In the genomic region with DNA sequence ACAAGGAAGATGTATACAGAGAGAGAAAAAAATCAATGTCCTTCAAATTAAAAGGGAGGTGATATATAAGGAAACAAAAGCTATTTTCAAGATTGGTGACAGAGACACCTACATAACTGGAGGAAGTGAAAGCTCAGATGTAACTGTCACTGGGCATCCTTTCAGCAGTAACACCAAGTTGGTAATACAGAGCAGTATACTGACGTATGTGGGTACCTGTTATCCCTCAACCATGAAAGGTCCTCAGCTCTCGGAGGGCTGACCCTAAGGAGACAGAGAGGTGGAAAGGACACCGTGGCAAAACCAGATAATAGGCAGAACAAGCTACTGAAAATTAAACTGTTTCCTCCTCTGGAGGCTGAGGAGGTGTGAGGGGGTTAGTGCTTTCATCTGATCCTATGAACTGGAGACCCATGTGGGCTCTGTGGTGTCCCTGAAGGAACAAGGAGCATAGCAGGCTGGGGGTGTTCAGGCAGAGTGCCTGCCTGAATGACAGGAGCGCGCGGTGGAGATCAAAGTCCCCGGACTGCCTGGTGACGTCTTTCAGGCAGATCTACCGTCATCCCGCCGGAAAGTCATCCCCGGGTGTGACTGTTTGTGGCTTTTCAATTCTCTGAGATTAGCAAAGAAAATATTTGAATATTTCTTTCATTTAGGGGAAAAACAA, we compare ENCODE assay signal across 19 cellular contexts.
DNase-seq lines count a peak whose midpoint lies in the region; ATAC-seq and TF ChIP-seq lines count a peak whose summit lies in the region.
"Had no signal": no experiment of that assay in that cellular context is flagged by ENCODE, and none has a peak within 500 bp of the region (broad histone marks: within the 10 kb centered on the region; RNA-seq: fewer than 3 reads in every experiment).

No MANE protein-coding gene starts in this region.

- no peak for TF ChIP-seq CTCF in esophagus muscularis mucosa (IDR thresholded peaks at IDR 0.05)

- DNase-seq in stimulated activated naive CD8-positive, alpha-beta T cell treated with anti-CD3 and anti-CD28 coated beads, Interleukin-15, amount 100 ng/mL, for 72 hours = no peak
- DNase-seq in stimulated activated naive CD8-positive, alpha-beta T cell treated with anti-CD3 and anti-CD28 coated beads, Interleukin-15, Interleukin-2, amounts not matched to agents 100 U/mL and 50 U/mL, for 24 hours = no peak
- peak; percentile 74 for DNase-seq in esophagus muscularis mucosa (ENCODE audit: extremely low spot score)
- no peak for DNase-seq in activated naive CD4-positive, alpha-beta T cell treated with anti-CD3 and anti-CD28 coated beads, Interleukin-2, amount 50 U/mL, for 72 hours (ENCODE audit: low spot score in 2 of 2)
- DNase-seq in cerebellar nuclear complex (lab: John Stamatoyannopoulos, UW) = no peak
- DNase-seq in GF-D8 (lab: John Stamatoyannopoulos, UW) = no peak
- no peak for DNase-seq in epidermal melanocyte (ENCODE audit: insufficient read length, low spot score)
- DNase-seq: activated gamma-delta T cell treated with Interleukin-2 at 50 U/mL for 16 hours; anterior cingulate cortex; midbrain; NCI-H2107; occipital lobe; stimulated activated CD4-positive, alpha-beta T cell treated with anti-CD3 and anti-CD28 coated beads, Interleukin-4, amount 100 ng/mL, for 24 hours; T-cell; upper lobe of right lung had no signal

- H3K36me3 ChIP-seq in esophagus muscularis mucosa = no peaks in the 10 kb centered on the region
- H3K36me3 ChIP-seq: upper lobe of right lung had no signal

- H3K27me3 ChIP-seq in esophagus muscularis mucosa = peaks cover 0 to 8% (median 0%) of the 10 kb centered on the region in 4 donors
- H3K27me3 ChIP-seq: upper lobe of right lung had no signal

- H3K4me1 Mint-ChIP-seq in stimulated activated naive CD8-positive, alpha-beta T cell treated with anti-CD3 and anti-CD28 coated beads, Interleukin-15, amount 100 ng/mL, for 72 hours = peaks cover 7% of the 10 kb centered on the region
- H3K4me1 Mint-ChIP-seq: GM23338, T-cell, WTC11 had no signal

- ATAC-seq in stimulated activated naive CD8-positive, alpha-beta T cell treated with anti-CD3 and anti-CD28 coated beads, Interleukin-15, amount 100 ng/mL, for 72 hours = peak; percentile 42
- ATAC-seq in stimulated activated naive CD8-positive, alpha-beta T cell treated with anti-CD3 and anti-CD28 coated beads, Interleukin-15, Interleukin-2, amounts not matched to agents 100 U/mL and 50 U/mL, for 24 hours = no peak
- peak; percentile 54 for ATAC-seq in HG03469 (IDR thresholded peaks at IDR 0.05; ENCODE audit: unreplicated experiment)
- ATAC-seq in activated naive CD4-positive, alpha-beta T cell treated with anti-CD3 and anti-CD28 coated beads, Interleukin-2, amount 50 U/mL, for 72 hours = no peak
- ATAC-seq: GM23338, T-cell, upper lobe of right lung, WTC11 had no signal

- WGBS in esophagus muscularis mucosa = 74% methylated on average over 12 of the region's 12 CpGs

- no peaks in the 10 kb centered on the region for H3K9me3 ChIP-seq in esophagus muscularis mucosa
- H3K9me3 ChIP-seq: upper lobe of right lung had no signal

- no peak overlapping the region for H3K4me3 Mint-ChIP-seq in stimulated activated naive CD8-positive, alpha-beta T cell treated with anti-CD3 and anti-CD28 coated beads, Interleukin-15, amount 100 ng/mL, for 72 hours
- H3K4me3 Mint-ChIP-seq: GM23338, T-cell, WTC11 had no signal

- no peak overlapping the region for H3K4me3 ChIP-seq in esophagus muscularis mucosa
- H3K4me3 ChIP-seq: GM23338, upper lobe of right lung had no signal

- no peak for TF ChIP-seq POLR2A in esophagus muscularis mucosa (IDR thresholded peaks at IDR 0.05; ENCODE audit: low read depth)

- no peak for TF ChIP-seq EP300 in esophagus muscularis mucosa (IDR thresholded peaks at IDR 0.05)

- H3K36me3 Mint-ChIP-seq in activated naive CD4-positive, alpha-beta T cell treated with anti-CD3 and anti-CD28 coated beads, Interleukin-2, amount 50 U/mL, for 72 hours = no peaks in the 10 kb centered on the region
- H3K36me3 Mint-ChIP-seq: T-cell, WTC11 had no signal

- no peaks in the 10 kb centered on the region for H3K4me1 ChIP-seq in esophagus muscularis mucosa
- H3K4me1 ChIP-seq: upper lobe of right lung had no signal

- peaks cover 24% of the 10 kb centered on the region for H3K27me3 Mint-ChIP-seq in stimulated activated naive CD8-positive, alpha-beta T cell treated with anti-CD3 and anti-CD28 coated beads, Interleukin-15, amount 100 ng/mL, for 72 hours

- intact Hi-C loops in esophagus muscularis mucosa (cut with DNase I) = no loop called here

- no peak overlapping the region for H3K27ac Mint-ChIP-seq in stimulated activated naive CD8-positive, alpha-beta T cell treated with anti-CD3 and anti-CD28 coated beads, Interleukin-15, amount 100 ng/mL, for 72 hours
- H3K27ac Mint-ChIP-seq in activated naive CD4-positive, alpha-beta T cell treated with anti-CD3 and anti-CD28 coated beads, Interleukin-2, amount 50 U/mL, for 72 hours = no peak overlapping the region
- H3K27ac Mint-ChIP-seq: GM23338, T-cell, WTC11 had no signal

- no peaks in the 10 kb centered on the region for H3K9me3 Mint-ChIP-seq in stimulated activated naive CD8-positive, alpha-beta T cell treated with anti-CD3 and anti-CD28 coated beads, Interleukin-15, amount 100 ng/mL, for 72 hours
- H3K9me3 Mint-ChIP-seq in activated naive CD4-positive, alpha-beta T cell treated with anti-CD3 and anti-CD28 coated beads, Interleukin-2, amount 50 U/mL, for 72 hours = no peaks in the 10 kb centered on the region
- H3K9me3 Mint-ChIP-seq: T-cell had no signal

- no peak overlapping the region for H3K27ac ChIP-seq in esophagus muscularis mucosa (replicated peaks in 1 of 4)
- H3K27ac ChIP-seq: RWPE1, upper lobe of right lung had no signal

Comparison
In these comparisons a context has a peak if more than half of its experiments do, and no peak if none do; other contexts are left out.
1. ATAC-seq: peak in stimulated activated naive CD8-positive, alpha-beta T cell treated with anti-CD3 and anti-CD28 coated beads, Interleukin-15, amount 100 ng/mL, for 72 hours (single experiment) and HG03469 (single experiment); none in stimulated activated naive CD8-positive, alpha-beta T cell treated with anti-CD3 and anti-CD28 coated beads, Interleukin-15, Interleukin-2, amounts not matched to agents 100 U/mL and 50 U/mL, for 24 hours (single experiment) and activated naive CD4-positive, alpha-beta T cell treated with anti-CD3 and anti-CD28 coated beads, Interleukin-2, amount 50 U/mL, for 72 hours (0 of 2).